Comparison of ENCODE assay signal across 8 cellular contexts in genomic region chr11:13216019-13217006, GRCh38.
DNase-seq lines count a peak whose midpoint lies in the region; ATAC-seq, FAIRE-seq and TF ChIP-seq lines count a peak whose summit lies in the region.

No MANE protein-coding gene starts in this region.

- H3K4me1 ChIP-seq in CD8-positive, alpha-beta memory T cell (ENCODE audit: insufficient read depth, low read length): no peaks in the 10 kb centered on the region

- no peaks in the 10 kb centered on the region for H3K27me3 Mint-ChIP-seq in CD8-positive, alpha-beta memory T cell

- no peaks in the 10 kb centered on the region for H3K9me3 Mint-ChIP-seq in CD8-positive, alpha-beta memory T cell

- peak; percentile 93 for FAIRE-seq in urothelium cell line (lab: Jason Lieb, UNC)

- POLR2A ChIA-PET in CD8-positive, alpha-beta memory T cell (lab: Charles Lee): interaction anchor here (0.6 kb wide), 1 partner anchor 731 kb away, joined by 3 read pairs; no protein-coding TSS in a partner anchor

- no peak overlapping the region for H3K4me3 Mint-ChIP-seq in CD8-positive, alpha-beta memory T cell

- H3K4me1 Mint-ChIP-seq in CD8-positive, alpha-beta memory T cell: no peaks in the 10 kb centered on the region

- intact Hi-C loops in left cardiac atrium (cut with DNase I): no loop called here
- intact Hi-C loops in Right ventricle myocardium superior (cut with DNase I): no loop called here
- intact Hi-C loops in dorsolateral prefrontal cortex (cut with DNase I): loop anchor here in 1 of 2 donors (10.0 kb wide), 1 partner anchor 128 kb away; no protein-coding TSS in a partner anchor

- no peaks in the 10 kb centered on the region for H3K27me3 ChIP-seq in CD8-positive, alpha-beta memory T cell (ENCODE audit: insufficient read depth, low read length, poor library complexity, severe bottlenecking)
- H3K27me3 ChIP-seq in dorsolateral prefrontal cortex: no peaks in the 10 kb centered on the region

- peak overlapping the region in 1 of 8 donors; percentile 59 for H3K27ac Mint-ChIP-seq in CD8-positive, alpha-beta memory T cell

- H3K36me3 Mint-ChIP-seq in CD8-positive, alpha-beta memory T cell: no peaks in the 10 kb centered on the region

- CTCF ChIA-PET in CD8-positive, alpha-beta memory T cell (lab: Charles Lee): interaction anchor here (0.7 kb wide), 1 partner anchor 76 kb away, joined by 3 read pairs; no protein-coding TSS in a partner anchor

- no peaks in the 10 kb centered on the region for H3K9me3 ChIP-seq in CD8-positive, alpha-beta memory T cell (ENCODE audit: low read length)

- ATAC-seq in left cardiac atrium: peak in 1 of 2 donors; percentile 91
- no peak for ATAC-seq in Right ventricle myocardium superior (ENCODE audit: poor library complexity)

- H3K27ac ChIP-seq in CD8-positive, alpha-beta memory T cell (ENCODE audit: low read depth, low read length): no peak overlapping the region
- H3K27ac ChIP-seq in caudate nucleus (ENCODE audit: low read depth, low read length) (no peak overlapping the region), dorsolateral prefrontal cortex (no peak overlapping the region)

- no peaks in the 10 kb centered on the region for H3K36me3 ChIP-seq in CD8-positive, alpha-beta memory T cell (ENCODE audit: insufficient read depth, low read length)

- TF ChIP-seq CTCF in dorsolateral prefrontal cortex (IDR thresholded peaks at IDR 0.05 in 54 of 56, conservative IDR thresholded peaks at IDR 0.05 in 2 of 56; ENCODE audit: low read depth in 1 of 56, partially characterized antibody in 56 of 56): no peak

- DNase-seq in left cardiac atrium: peak; percentile 34
- no peak for DNase-seq in Right ventricle myocardium superior
- DNase-seq in T1000 (lab: John Stamatoyannopoulos, UW): peak; percentile 79
- peak; percentile 37 for DNase-seq in iPS-NIHi11 (ENCODE audit: low spot score)
- peak; percentile 95 for DNase-seq in urothelium cell line (ENCODE audit: low spot score)
- DNase-seq in CD8-positive, alpha-beta memory T cell: no peak
- no peak for DNase-seq in caudate nucleus (lab: John Stamatoyannopoulos, UW)
- DNase-seq in dorsolateral prefrontal cortex: no peak

- H3K4me3 ChIP-seq in CD8-positive, alpha-beta memory T cell (ENCODE audit: low read length): no peak overlapping the region
- H3K4me3 ChIP-seq in dorsolateral prefrontal cortex: no peak overlapping the region

Comparison
In these comparisons a context has a peak if more than half of its experiments do, and no peak if none do; other contexts are left out.
1. DNase-seq: peak in left cardiac atrium (single experiment), T1000 (single experiment), iPS-NIHi11 (single experiment) and urothelium cell line (single experiment); none in Right ventricle myocardium superior (single experiment), CD8-positive, alpha-beta memory T cell (0 of 5), caudate nucleus (0 of 61) and dorsolateral prefrontal cortex (0 of 10).